In genomic region chr16:67676939-67677338, GRCh38 we compare ENCODE assay signal across 15 cellular contexts.
"Had no signal": no experiment of that assay in that cellular context is flagged by ENCODE, and none has a peak within 500 bp of the region (broad histone marks: within the 10 kb centered on the region; RNA-seq: fewer than 3 reads in every experiment).

No MANE protein-coding gene starts in this region.

- DNase-seq: activated CD4-positive, CD25-positive, alpha-beta regulatory T cell treated with anti-CD3 and anti-CD28 coated beads, Interleukin-2, amount 50 U/mL, for 72 hours; activated naive CD8-positive, alpha-beta T cell treated with anti-CD3 and anti-CD28 coated beads for 36 hours; cerebellar nuclear complex; effector memory CD8-positive, alpha-beta T cell; erythroblast; left lung; occipital lobe; right cardiac atrium; small intestine; stomach; T-cell; T-helper 9 cell had no signal

- H3K4me3 ChIP-seq: left lung, prostate gland, stomach, thoracic aorta had no signal

- ATAC-seq: effector memory CD8-positive, alpha-beta T cell; left lung; right cardiac atrium; T-cell had no signal

- H3K36me3 ChIP-seq: prostate gland, thoracic aorta had no signal

- H3K9me3 ChIP-seq: left lung, prostate gland, stomach, thoracic aorta had no signal

- H3K27me3 ChIP-seq: left lung, stomach had no signal

- H3K27ac ChIP-seq: thoracic aorta had no signal

- FAIRE-seq: islet of Langerhans, small intestine had no signal
